ENCODE assay signal across 9 cellular contexts in the genomic region with DNA sequence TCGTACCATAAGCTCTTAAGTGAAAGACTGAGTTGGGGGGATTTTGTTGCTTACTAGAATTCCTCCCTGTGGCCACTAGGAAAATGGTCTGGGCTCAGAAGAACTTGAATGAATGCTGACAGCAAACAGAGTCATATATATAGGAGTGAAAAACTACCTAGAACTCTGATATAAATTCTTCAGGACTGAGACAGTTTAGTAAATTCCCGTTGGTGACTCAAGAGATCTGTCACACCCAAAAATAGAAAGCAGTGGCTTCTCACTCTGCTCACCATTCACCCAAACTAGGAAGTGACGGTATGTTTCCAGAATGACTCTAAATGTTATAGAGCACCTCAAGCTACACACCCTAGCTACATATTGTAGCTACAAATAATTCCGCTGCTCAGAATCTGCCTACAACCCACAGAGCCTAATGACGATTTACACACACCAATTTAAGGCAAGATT.
A peak's percentile ranks its signal among the peaks of the same experiment; 100 is the strongest.
DNase-seq lines count a peak whose midpoint lies in the region; ATAC-seq and TF ChIP-seq lines count a peak whose summit lies in the region.
"Had no signal": no experiment of that assay in that cellular context is flagged by ENCODE, and none has a peak within 500 bp of the region (broad histone marks: within the 10 kb centered on the region; RNA-seq: fewer than 3 reads in every experiment).

No MANE protein-coding gene starts in this region.

- H3K4me1 Mint-ChIP-seq in activated T-cell treated with anti-CD3 and anti-CD28 coated beads, Interleukin-2, amount 50 U/mL, for 24 hours (ENCODE audit: low read depth), result peaks cover 55% of the 10 kb centered on the region
- peaks cover 29% of the 10 kb centered on the region for H3K4me1 Mint-ChIP-seq in stimulated activated effector memory CD8-positive, alpha-beta T cell treated with anti-CD3 and anti-CD28 coated beads, Interleukin-12 subunit alpha, Interleukin-12 subunit beta, amount 100 ng/mL, for 72 hours
- H3K4me1 Mint-ChIP-seq in neural progenitor cell, result no peaks in the 10 kb centered on the region

- peak overlapping the region; percentile 96 for H3K27ac Mint-ChIP-seq in activated T-cell treated with anti-CD3 and anti-CD28 coated beads, Interleukin-2, amount 50 U/mL, for 24 hours
- peak overlapping the region; percentile 86 for H3K27ac Mint-ChIP-seq in stimulated activated effector memory CD8-positive, alpha-beta T cell treated with anti-CD3 and anti-CD28 coated beads, Interleukin-12 subunit alpha, Interleukin-12 subunit beta, amount 100 ng/mL, for 72 hours
- H3K27ac Mint-ChIP-seq in neural progenitor cell, result no peak overlapping the region

- no peaks in the 10 kb centered on the region for H4K20me1 ChIP-seq in neural progenitor cell (ENCODE audit: low read depth)

- no peaks in the 10 kb centered on the region for H3K9me3 Mint-ChIP-seq in activated T-cell treated with anti-CD3 and anti-CD28 coated beads, Interleukin-2, amount 50 U/mL, for 24 hours
- H3K9me3 Mint-ChIP-seq in stimulated activated effector memory CD8-positive, alpha-beta T cell treated with anti-CD3 and anti-CD28 coated beads, Interleukin-12 subunit alpha, Interleukin-12 subunit beta, amount 100 ng/mL, for 72 hours, result no peaks in the 10 kb centered on the region
- no peaks in the 10 kb centered on the region for H3K9me3 Mint-ChIP-seq in neural progenitor cell
- H3K9me3 Mint-ChIP-seq: brain had no signal

- H3K27me3 ChIP-seq in neural progenitor cell, result no peaks in the 10 kb centered on the region

- no peaks in the 10 kb centered on the region for H3K4me1 ChIP-seq in neural progenitor cell

- H3K4me2 ChIP-seq in neural progenitor cell, result no peak overlapping the region

- H3F3A ChIP-seq in neural progenitor cell (ENCODE audit: low read depth), result no peaks in the 10 kb centered on the region

- H3K27ac ChIP-seq in neural progenitor cell, result no peak overlapping the region

- no peaks in the 10 kb centered on the region for H3K79me2 ChIP-seq in neural progenitor cell (ENCODE audit: low read depth)

- peak; percentile 92 for ATAC-seq in HG02588 (IDR thresholded peaks at IDR 0.05; ENCODE audit: unreplicated experiment)
- ATAC-seq in stimulated activated effector memory CD8-positive, alpha-beta T cell treated with anti-CD3 and anti-CD28 coated beads, Interleukin-12 subunit alpha, Interleukin-12 subunit beta, amount 100 ng/mL, for 72 hours, result peak; percentile 99

- H3K4me3 Mint-ChIP-seq in activated T-cell treated with anti-CD3 and anti-CD28 coated beads, Interleukin-2, amount 50 U/mL, for 24 hours, result peak overlapping the region; percentile 60
- H3K4me3 Mint-ChIP-seq in stimulated activated effector memory CD8-positive, alpha-beta T cell treated with anti-CD3 and anti-CD28 coated beads, Interleukin-12 subunit alpha, Interleukin-12 subunit beta, amount 100 ng/mL, for 72 hours, result peak overlapping the region; percentile 56
- no peak overlapping the region for H3K4me3 Mint-ChIP-seq in neural progenitor cell
- H3K4me3 Mint-ChIP-seq: brain had no signal

- no peaks in the 10 kb centered on the region for H3K27me3 Mint-ChIP-seq in activated T-cell treated with anti-CD3 and anti-CD28 coated beads, Interleukin-2, amount 50 U/mL, for 24 hours
- peaks cover 6% of the 10 kb centered on the region for H3K27me3 Mint-ChIP-seq in neural progenitor cell (ENCODE audit: insufficient read depth, low read depth)
- H3K27me3 Mint-ChIP-seq: brain had no signal

- H3K9ac ChIP-seq in neural progenitor cell, result no peak overlapping the region

- no peak for DNase-seq in activated T-cell treated with anti-CD3 and anti-CD28 coated beads, Interleukin-2, amount 50 U/mL, for 24 hours
- no peak for DNase-seq in activated T-cell treated with anti-CD3 and anti-CD28 coated beads, Interleukin-2, amount 50 U/mL, for 1 hour
- peak; percentile 73 for DNase-seq in NCI-H226
- peak; percentile 72 for DNase-seq in choroid plexus epithelial cell (ENCODE audit: low read depth)
- DNase-seq in stimulated activated effector memory CD8-positive, alpha-beta T cell treated with anti-CD3 and anti-CD28 coated beads, Interleukin-12 subunit alpha, Interleukin-12 subunit beta, amount 100 ng/mL, for 72 hours (ENCODE audit: low spot score in 2 of 2), result peak in 1 of 2 donors; percentile 62
- DNase-seq in activated CD8-positive, alpha-beta memory T cell treated with anti-CD3 and anti-CD28 coated beads for 24 hours, result no peak
- no peak for DNase-seq in neural progenitor cell (ENCODE audit: low spot score)

- H3K4me3 ChIP-seq in choroid plexus epithelial cell (ENCODE audit: low read depth, low read length) (no peak overlapping the region), neural progenitor cell (no peak overlapping the region)

- no peaks in the 10 kb centered on the region for H3K36me3 ChIP-seq in neural progenitor cell

- no peaks in the 10 kb centered on the region for H3K36me3 Mint-ChIP-seq in activated T-cell treated with anti-CD3 and anti-CD28 coated beads, Interleukin-2, amount 50 U/mL, for 24 hours (ENCODE audit: low read depth)
- peaks cover 6% of the 10 kb centered on the region for H3K36me3 Mint-ChIP-seq in stimulated activated effector memory CD8-positive, alpha-beta T cell treated with anti-CD3 and anti-CD28 coated beads, Interleukin-12 subunit alpha, Interleukin-12 subunit beta, amount 100 ng/mL, for 72 hours
- peaks cover 1% of the 10 kb centered on the region for H3K36me3 Mint-ChIP-seq in neural progenitor cell
- H3K36me3 Mint-ChIP-seq: brain had no signal

- TF ChIP-seq CTCF in choroid plexus epithelial cell (conservative IDR thresholded peaks at IDR 0.05; ENCODE audit: low read depth, low read length) (peak; percentile 28), neural progenitor cell (IDR thresholded peaks at IDR 0.05) (no peak)

- H2AFZ ChIP-seq in neural progenitor cell (replicated peaks), result no peak overlapping the region

- no peaks in the 10 kb centered on the region for H3K9me3 ChIP-seq in neural progenitor cell (ENCODE audit: low read depth)

Comparison
In these comparisons a context has a peak if more than half of its experiments do, and no peak if none do; other contexts are left out.
1. DNase-seq: peak in NCI-H226 (single experiment) and choroid plexus epithelial cell (single experiment); none in activated T-cell treated with anti-CD3 and anti-CD28 coated beads, Interleukin-2, amount 50 U/mL, for 24 hours (single experiment), activated T-cell treated with anti-CD3 and anti-CD28 coated beads, Interleukin-2, amount 50 U/mL, for 1 hour (single experiment), activated CD8-positive, alpha-beta memory T cell treated with anti-CD3 and anti-CD28 coated beads for 24 hours (single experiment) and neural progenitor cell (single experiment).